ENCODE assay signal across 22 cellular contexts in the genomic region with DNA sequence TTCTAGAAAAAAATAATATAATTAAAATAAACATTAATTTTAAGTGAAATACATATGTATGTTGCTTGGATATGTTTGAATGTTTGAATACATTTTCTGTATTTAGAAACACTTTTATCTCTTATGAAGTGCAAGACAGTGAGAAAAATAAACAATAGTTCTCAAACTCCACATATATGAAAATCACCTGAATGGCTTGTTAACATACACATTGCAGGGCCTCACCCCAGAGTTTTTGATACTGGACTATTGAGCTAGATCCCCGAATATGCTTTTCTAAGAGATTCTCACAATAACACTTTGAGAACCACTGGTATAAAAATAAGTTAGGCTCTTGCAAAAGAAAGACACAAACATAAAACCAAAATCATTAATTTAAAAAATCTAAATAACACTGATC.
"Had no signal": no experiment of that assay in that cellular context is flagged by ENCODE, and none has a peak within 500 bp of the region (broad histone marks: within the 10 kb centered on the region; RNA-seq: fewer than 3 reads in every experiment).

No MANE protein-coding gene starts in this region.

- DNase-seq: colonic mucosa; cortex of kidney; dermis blood vessel endothelial cell; dorsolateral prefrontal cortex; effector CD4-positive, alpha-beta T cell; effector CD8-positive, alpha-beta T cell; effector memory CD4-positive, alpha-beta T cell; effector memory CD8-positive, alpha-beta T cell; endodermal cell; erythroblast; esophagus squamous epithelium; foreskin fibroblast; foreskin keratinocyte; foreskin melanocyte; gastrocnemius medialis; glutamatergic neuron; head of caudate nucleus; heart left ventricle; heart right ventricle had no signal

- ATAC-seq: effector memory CD8-positive, alpha-beta T cell; esophagus mucosa; foreskin keratinocyte; gastrocnemius medialis; gastroesophageal sphincter; heart left ventricle; heart right ventricle had no signal

- H3K27ac Mint-ChIP-seq: dendritic cell treated with granulocyte-macrophage colony-stimulating factor and Interleukin-4, amounts not matched to agents 40 ng/mL and 50 ng/mL, for 4 days; effector memory CD8-positive, alpha-beta T cell; endodermal cell had no signal

- H3K27me3 Mint-ChIP-seq: dendritic cell treated with granulocyte-macrophage colony-stimulating factor and Interleukin-4, amounts not matched to agents 40 ng/mL and 50 ng/mL, for 4 days; effector memory CD8-positive, alpha-beta T cell had no signal

- H3K4me3 Mint-ChIP-seq: dendritic cell treated with granulocyte-macrophage colony-stimulating factor and Interleukin-4, amounts not matched to agents 40 ng/mL and 50 ng/mL, for 4 days; effector memory CD8-positive, alpha-beta T cell; endodermal cell had no signal

- H3K9me3 Mint-ChIP-seq: dendritic cell treated with granulocyte-macrophage colony-stimulating factor and Interleukin-4, amounts not matched to agents 40 ng/mL and 50 ng/mL, for 4 days; endodermal cell had no signal
